1 cellular context compared by ENCODE assay signal in genomic region chr10:1274098-1274745, GRCh38.
TF ChIP-seq lines count a peak whose summit lies in the region.

No MANE protein-coding gene starts in this region.

TF ChIP-seq in H1, 55 proteins besides CTCF, POLR2A, EP300 and RAD21 (continued from another document):
- TF ChIP-seq JUN (IDR thresholded peaks at IDR 0.05; ENCODE audit: low read depth, low read length) (no peak), USF2 (IDR thresholded peaks at IDR 0.05; ENCODE audit: low read length) (no peak), CHD7 (IDR thresholded peaks at IDR 0.05; ENCODE audit: insufficient replicate concordance, low read length) (no peak), TAF1 (IDR thresholded peaks at IDR 0.05; ENCODE audit: low read depth, low read length) (no peak), NRF1 (IDR thresholded peaks at IDR 0.05; ENCODE audit: low read depth, low read length) (no peak), MAFK (IDR thresholded peaks at IDR 0.05; ENCODE audit: low read depth, low read length) (no peak), TCF12 (IDR thresholded peaks at IDR 0.05; ENCODE audit: low read depth, low read length) (no peak), CREB1 (IDR thresholded peaks at IDR 0.05) (no peak), TAF7 (optimal IDR thresholded peaks at IDR 0.05; ENCODE audit: borderline replicate concordance, low read depth, low read length) (no peak)
